In genomic region chr1:3067671-3068399, GRCh38 we compare ENCODE assay signal across 17 cellular contexts. TPM values are rescaled to one million over a fixed set of nuclear protein-coding genes. Genes with fewer than 3 reads are reported as not detected.
A peak's percentile ranks its signal among the peaks of the same experiment; 100 is the strongest.
DNase-seq lines count a peak whose midpoint lies in the region; ATAC-seq, FAIRE-seq and TF ChIP-seq lines count a peak whose summit lies in the region.
"Had no signal": no experiment of that assay in that cellular context is flagged by ENCODE, and none has a peak within 500 bp of the region (broad histone marks: within the 10 kb centered on the region; RNA-seq: fewer than 3 reads in every experiment).

No MANE protein-coding gene starts in this region.

- H3K27ac ChIP-seq in left ventricle myocardium inferior (replicated peaks): peak overlapping the region; percentile 96
- H3K27ac ChIP-seq in pancreas: peak overlapping the region; percentile 53 to 83 (median 70)
- peak overlapping the region; percentile 24 for H3K27ac ChIP-seq in vagina
- H3K27ac ChIP-seq in uterus: peak overlapping the region in 1 of 2 donors; percentile 3
- H3K27ac ChIP-seq: SJSA1 had no signal

- no peaks in the 10 kb centered on the region for H3K9me3 Mint-ChIP-seq in activated naive CD4-positive, alpha-beta T cell treated with anti-CD3 and anti-CD28 coated beads, Interleukin-2, amount 10 ng/mL, durations not matched to agents 7 days and 5 days

- TF ChIP-seq CTCF in left ventricle myocardium inferior (IDR thresholded peaks at IDR 0.05; ENCODE audit: borderline replicate concordance): no peak
- TF ChIP-seq CTCF in pancreas (IDR thresholded peaks at IDR 0.05): no peak
- no peak for TF ChIP-seq CTCF in vagina (IDR thresholded peaks at IDR 0.05)
- TF ChIP-seq CTCF in uterus (IDR thresholded peaks at IDR 0.05): no peak

- no peak overlapping the region for H3K27ac Mint-ChIP-seq in activated naive CD4-positive, alpha-beta T cell treated with anti-CD3 and anti-CD28 coated beads, Interleukin-2, amount 10 ng/mL, durations not matched to agents 7 days and 5 days

- ATAC-seq in pancreas: peak in 1 of 4 donors; percentile 0

- peaks cover 1% of the 10 kb centered on the region for H3K36me3 Mint-ChIP-seq in activated naive CD4-positive, alpha-beta T cell treated with anti-CD3 and anti-CD28 coated beads, Interleukin-2, amount 10 ng/mL, durations not matched to agents 7 days and 5 days

- H3K9me3 ChIP-seq in left ventricle myocardium inferior (replicated peaks): no peaks in the 10 kb centered on the region
- no peaks in the 10 kb centered on the region for H3K9me3 ChIP-seq in pancreas
- H3K9me3 ChIP-seq in vagina: no peaks in the 10 kb centered on the region
- no peaks in the 10 kb centered on the region for H3K9me3 ChIP-seq in uterus

- intact Hi-C loops in left ventricle myocardium inferior (cut with micrococcal nuclease) (loop anchor here (10.0 kb wide), 1 partner anchor 217 kb away; no protein-coding TSS in a partner anchor), pancreas (cut with DNase I) (loop anchor here in 2 of 3 donors (5.0 to 10.0 kb wide), 4 partner anchors 117 to 347 kb away; no protein-coding TSS in a partner anchor), vagina (cut with DNase I) (loop anchor here (2.0 kb wide), 1 partner anchor 341 kb away; no protein-coding TSS in a partner anchor), uterus (cut with DNase I; ENCODE audit: low total_unique reads) (no loop called here)

- TF ChIP-seq POLR2A in vagina (IDR thresholded peaks at IDR 0.05) (no peak), uterus (IDR thresholded peaks at IDR 0.05) (no peak)

- peak overlapping the region; percentile 41 for H3K4me3 Mint-ChIP-seq in activated naive CD4-positive, alpha-beta T cell treated with anti-CD3 and anti-CD28 coated beads, Interleukin-2, amount 10 ng/mL, durations not matched to agents 7 days and 5 days

- WGBS in pancreas, 2 donors: 17 to 34% methylated on average over 47 to 78 of the region's 78 CpGs

- peaks cover 79% of the 10 kb centered on the region for H3K27me3 Mint-ChIP-seq in activated naive CD4-positive, alpha-beta T cell treated with anti-CD3 and anti-CD28 coated beads, Interleukin-2, amount 10 ng/mL, durations not matched to agents 7 days and 5 days

- H3K36me3 ChIP-seq in left ventricle myocardium inferior (no peaks in the 10 kb centered on the region), pancreas (no peaks in the 10 kb centered on the region), vagina (no peaks in the 10 kb centered on the region), uterus (no peaks in the 10 kb centered on the region)
- H3K36me3 ChIP-seq: SJSA1 had no signal

- H3K4me1 ChIP-seq in left ventricle myocardium inferior (peaks cover 74% of the 10 kb centered on the region), pancreas (peaks cover 0 to 8% (median 0%) of the 10 kb centered on the region in 3 donors), vagina (peaks cover 42% of the 10 kb centered on the region), uterus (peaks cover 0 to 21% of the 10 kb centered on the region in 2 donors)

- peaks cover 92% of the 10 kb centered on the region for H3K27me3 ChIP-seq in left ventricle myocardium inferior (ENCODE audit: low read depth)
- no peaks in the 10 kb centered on the region for H3K27me3 ChIP-seq in pancreas
- H3K27me3 ChIP-seq in vagina: peaks cover 36% of the 10 kb centered on the region
- peaks cover 27 to 63% of the 10 kb centered on the region in 2 donors for H3K27me3 ChIP-seq in uterus

- DNase-seq in activated naive CD4-positive, alpha-beta T cell treated with anti-CD3 and anti-CD28 coated beads, Interleukin-2, amount 10 ng/mL, durations not matched to agents 7 days and 5 days: no peak
- no peak for DNase-seq in activated naive CD4-positive, alpha-beta T cell treated with Interleukin-2 at 50 U/mL for 16 hours
- DNase-seq in left ventricle myocardium inferior (peak; percentile 20), pancreas (peak in 5 of 6 donors; percentile 25 to 81 (median 54)), vagina (ENCODE audit: extremely low spot score in 2 of 2) (no peak), NCI-H2196 (lab: John Stamatoyannopoulos, UW; ENCODE audit: unreplicated experiment) (no peak), uterus (no peak), GF-D8 (lab: John Stamatoyannopoulos, UW) (no peak)
- DNase-seq: activated CD4-positive, alpha-beta T cell treated with anti-CD3 and anti-CD28 coated beads for 1 hour; activated naive CD4-positive, alpha-beta T cell; Kasumi-1; NCI-H2227 treated with DMSO at 0.1 percent for 48 hours; stimulated activated CD8-positive, alpha-beta memory T cell treated with anti-CD3 and anti-CD28 coated beads, Interleukin-4, amount 100 ng/mL, for 48 hours had no signal

- peak overlapping the region; percentile 87 for H3K4me3 ChIP-seq in left ventricle myocardium inferior
- H3K4me3 ChIP-seq in pancreas: peak overlapping the region; percentile 28 to 92 (median 66)
- peak overlapping the region; percentile 41 to 43 for H3K4me3 ChIP-seq in vagina
- H3K4me3 ChIP-seq in uterus: peak overlapping the region in 1 of 2 donors; percentile 48

- FAIRE-seq in pancreas (lab: Jason Lieb, UNC): no peak
- FAIRE-seq: keratinocyte had no signal

- CTCF ChIA-PET in activated naive CD4-positive, alpha-beta T cell treated with anti-CD3 and anti-CD28 coated beads, Interleukin-2, amount 10 ng/mL, durations not matched to agents 7 days and 5 days (lab: Charles Lee): no interaction called here

- peaks cover 3% of the 10 kb centered on the region for H3K4me1 Mint-ChIP-seq in activated naive CD4-positive, alpha-beta T cell treated with anti-CD3 and anti-CD28 coated beads, Interleukin-2, amount 10 ng/mL, durations not matched to agents 7 days and 5 days

RNA-seq across cellular contexts. Expression of gene PRDM16, which starts 1.2 kb away (rescaled TPM):
- total RNA-seq in left ventricle myocardium inferior (16.6 TPM), pancreas (10 to 100 TPM; 10.7 to 19.1 (median 14.9) TPM), vagina (3.9 TPM), uterus (1 to 10 TPM in 1 of 4 donors, under 1 TPM in 2, not detected in 1; 0.26 to 7.7 (median 0.35) TPM)
- 10 to 100 TPM in 1 of 2 donors, 1 to 10 TPM in 1; 6.6 to 19.2 TPM for polyA plus RNA-seq in pancreas

RNA-seq across cellular contexts. Expression of gene ACTRT2, which starts 46.6 kb away (rescaled TPM):
- total RNA-seq in left ventricle myocardium inferior: not detected
- not detected for total RNA-seq in pancreas
- polyA plus RNA-seq in pancreas: not detected
- not detected for total RNA-seq in vagina
- not detected for total RNA-seq in uterus
- total RNA-seq: A172, SJSA1, skeletal muscle tissue had no signal
- polyA plus RNA-seq: keratinocyte had no signal

Comparison
In these comparisons a context has a peak if more than half of its experiments do, and no peak if none do; other contexts are left out.
1. DNase-seq: peak in left ventricle myocardium inferior (single experiment) and pancreas (5 of 6); none in activated naive CD4-positive, alpha-beta T cell treated with anti-CD3 and anti-CD28 coated beads, Interleukin-2, amount 10 ng/mL, durations not matched to agents 7 days and 5 days (single experiment), activated naive CD4-positive, alpha-beta T cell treated with Interleukin-2 at 50 U/mL for 16 hours (single experiment), vagina (0 of 2), NCI-H2196 (single experiment), uterus (0 of 2) and GF-D8 (single experiment).